20 cellular contexts compared by ENCODE assay signal in the genomic region with DNA sequence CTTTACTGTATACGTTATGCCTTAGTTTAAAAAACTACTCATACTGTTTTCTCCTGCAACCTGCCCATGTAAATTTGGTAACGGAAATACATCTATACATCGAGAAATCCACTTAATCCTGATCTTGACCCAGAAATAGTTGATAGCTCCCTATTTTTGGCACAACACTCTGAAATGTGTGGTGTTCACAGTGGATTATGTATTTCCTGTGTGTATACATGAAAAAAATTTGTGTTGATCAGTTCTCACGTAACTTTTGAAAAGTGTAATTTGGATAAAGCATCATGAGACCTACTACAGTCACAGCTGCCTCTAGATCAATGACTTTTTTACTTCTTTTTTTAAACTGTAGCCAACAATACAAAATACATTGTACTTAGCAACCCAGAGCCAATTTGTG.
A peak's percentile ranks its signal among the peaks of the same experiment; 100 is the strongest.
DNase-seq lines count a peak whose midpoint lies in the region; ATAC-seq and TF ChIP-seq lines count a peak whose summit lies in the region.
"Had no signal": no experiment of that assay in that cellular context is flagged by ENCODE, and none has a peak within 500 bp of the region (broad histone marks: within the 10 kb centered on the region; RNA-seq: fewer than 3 reads in every experiment).

No MANE protein-coding gene starts in this region.

- TF ChIP-seq CTCF in A673 (conservative IDR thresholded peaks at IDR 0.05; ENCODE audit: low read depth, low read length), result no peak
- TF ChIP-seq CTCF in spleen (IDR thresholded peaks at IDR 0.05 in 8 of 11, conservative IDR thresholded peaks at IDR 0.05 in 3 of 11), result no peak

- H3K9me3 ChIP-seq in A673 (ENCODE audit: low read depth, low read length, poor library complexity, severe bottlenecking), result no peaks in the 10 kb centered on the region
- no peaks in the 10 kb centered on the region for H3K9me3 ChIP-seq in CD4-positive, CD25-positive, alpha-beta regulatory T cell (ENCODE audit: control insufficient read depth in 2 of 2, low read length in 2 of 2)
- no peaks in the 10 kb centered on the region for H3K9me3 ChIP-seq in spleen
- H3K9me3 ChIP-seq: heart right ventricle, thyroid gland had no signal

- no peak for TF ChIP-seq POLR2A in spleen (IDR thresholded peaks at IDR 0.05)

- POLR2A ChIA-PET in A673 (lab: Charles Lee; ENCODE audit: low non-redundant PET), result no interaction called here
- POLR2A ChIA-PET in activated CD4-positive, alpha-beta memory T cell treated with anti-CD3 and anti-CD28 coated beads for 36 hours (lab: Charles Lee), result interaction anchor here (0.9 to 4.6 kb wide), 10 partner anchors 9 to 45 kb away, joined by 3 to 44 read pairs (median 7); no protein-coding TSS in a partner anchor

- peaks cover 16 to 30% (median 21%) of the 10 kb centered on the region in 4 donors for H3K4me1 Mint-ChIP-seq in CD4-positive, CD25-positive, alpha-beta regulatory T cell
- peaks cover 32% of the 10 kb centered on the region for H3K4me1 Mint-ChIP-seq in activated CD4-positive, alpha-beta memory T cell treated with anti-CD3 and anti-CD28 coated beads for 36 hours (ENCODE audit: low read depth)
- peaks cover 16 to 23% of the 10 kb centered on the region in 2 donors for H3K4me1 Mint-ChIP-seq in immature natural killer cell

- no peaks in the 10 kb centered on the region for H3K27me3 Mint-ChIP-seq in CD4-positive, CD25-positive, alpha-beta regulatory T cell
- no peaks in the 10 kb centered on the region for H3K27me3 Mint-ChIP-seq in activated CD4-positive, alpha-beta memory T cell treated with anti-CD3 and anti-CD28 coated beads for 36 hours
- H3K27me3 Mint-ChIP-seq in immature natural killer cell (ENCODE audit: low read depth in 3 of 3), result no peaks in the 10 kb centered on the region
- H3K27me3 Mint-ChIP-seq: stimulated activated memory B cell treated with anti-CD40 and anti-IgM and Interleukin-4, amounts not matched to agents 10 μg/mL and 1 μg/mL and 100 μg/mL, for 72 hours had no signal

- BruUV-seq in A673 (replicated peaks; lab: Mats Ljungman, UMichigan), result no TSS peak

- H3K27ac Mint-ChIP-seq in CD4-positive, CD25-positive, alpha-beta regulatory T cell, result peak overlapping the region; percentile 43 to 90 (median 48)
- peak overlapping the region; percentile 86 for H3K27ac Mint-ChIP-seq in activated CD4-positive, alpha-beta memory T cell treated with anti-CD3 and anti-CD28 coated beads for 36 hours
- H3K27ac Mint-ChIP-seq in immature natural killer cell, result peak overlapping the region in 5 of 6 donors; percentile 1 to 78 (median 65)
- H3K27ac Mint-ChIP-seq: stimulated activated memory B cell treated with anti-CD40 and anti-IgM and Interleukin-4, amounts not matched to agents 10 μg/mL and 1 μg/mL and 100 μg/mL, for 72 hours had no signal

- no peaks in the 10 kb centered on the region for H3K9me3 Mint-ChIP-seq in CD4-positive, CD25-positive, alpha-beta regulatory T cell
- H3K9me3 Mint-ChIP-seq in activated CD4-positive, alpha-beta memory T cell treated with anti-CD3 and anti-CD28 coated beads for 36 hours, result no peaks in the 10 kb centered on the region
- H3K9me3 Mint-ChIP-seq in immature natural killer cell, result no peaks in the 10 kb centered on the region
- H3K9me3 Mint-ChIP-seq: stimulated activated memory B cell treated with anti-CD40 and anti-IgM and Interleukin-4, amounts not matched to agents 10 μg/mL and 1 μg/mL and 100 μg/mL, for 72 hours had no signal

- DNase-seq in A673 (ENCODE audit: low spot score) (no peak), immature natural killer cell (no peak), spleen (no peak)
- DNase-seq in CD4-positive, CD25-positive, alpha-beta regulatory T cell, result no peak
- DNase-seq in activated CD4-positive, alpha-beta memory T cell treated with anti-CD3 and anti-CD28 coated beads for 36 hours, result no peak
- no peak for DNase-seq in stimulated activated CD4-positive, alpha-beta T cell treated with anti-CD3 and anti-CD28 coated beads, Interleukin-2, amount 100 ng/mL, for 24 hours
- DNase-seq: activated gamma-delta T cell, aorta, DMS153, GDM1, GOT3, heart right ventricle, left ventricle myocardium superior, NCI-H1417 treated with DMSO at 0.1 percent for 48 hours, NCI-H2171, NCI-H526, thyroid gland had no signal

- H3K27ac ChIP-seq in A673 (ENCODE audit: low read depth, low read length, poor library complexity, severe bottlenecking) (peak overlapping the region; percentile 31), spleen (peak overlapping the region in 2 of 8 donors; percentile 0 to 22)
- H3K27ac ChIP-seq in CD4-positive, CD25-positive, alpha-beta regulatory T cell (ENCODE audit: insufficient read depth, low read length, poor library complexity, severe bottlenecking), result peak overlapping the region; percentile 67
- H3K27ac ChIP-seq: thyroid gland had no signal

- intact Hi-C loops in A673 (cut with micrococcal nuclease; ENCODE audit: unreplicated experiment), result no loop called here
- intact Hi-C loops in activated CD4-positive, alpha-beta memory T cell treated with anti-CD3 and anti-CD28 coated beads for 36 hours (cut with micrococcal nuclease), result loop anchor here (1.0 kb wide), 1 partner anchor 12 kb away; no protein-coding TSS in a partner anchor
- intact Hi-C loops in spleen (cut with DNase I; ENCODE audit: low total_unique reads), result no loop called here

- H3K36me3 Mint-ChIP-seq in CD4-positive, CD25-positive, alpha-beta regulatory T cell, result peaks cover 9% of the 10 kb centered on the region
- peaks cover 17% of the 10 kb centered on the region for H3K36me3 Mint-ChIP-seq in activated CD4-positive, alpha-beta memory T cell treated with anti-CD3 and anti-CD28 coated beads for 36 hours
- peaks cover 6 to 11% (median 8%) of the 10 kb centered on the region in 3 donors for H3K36me3 Mint-ChIP-seq in immature natural killer cell

- H3K4me3 Mint-ChIP-seq in CD4-positive, CD25-positive, alpha-beta regulatory T cell, result peak overlapping the region; percentile 24 to 78 (median 40)
- peak overlapping the region; percentile 43 for H3K4me3 Mint-ChIP-seq in activated CD4-positive, alpha-beta memory T cell treated with anti-CD3 and anti-CD28 coated beads for 36 hours
- peak overlapping the region in 2 of 5 donors; percentile 15 to 56 for H3K4me3 Mint-ChIP-seq in immature natural killer cell
- H3K4me3 Mint-ChIP-seq: stimulated activated memory B cell treated with anti-CD40 and anti-IgM and Interleukin-4, amounts not matched to agents 10 μg/mL and 1 μg/mL and 100 μg/mL, for 72 hours had no signal

- H3K27me3 ChIP-seq in A673 (replicated peaks; ENCODE audit: insufficient read depth, low read depth, low read length, poor library complexity) (no peaks in the 10 kb centered on the region), spleen (replicated peaks in 1 of 7) (no peaks in the 10 kb centered on the region)
- H3K27me3 ChIP-seq in CD4-positive, CD25-positive, alpha-beta regulatory T cell (ENCODE audit: control insufficient read depth, insufficient read depth, low read length), result no peaks in the 10 kb centered on the region
- H3K27me3 ChIP-seq: heart right ventricle, thyroid gland had no signal

- CTCF ChIA-PET in A673 (lab: Charles Lee), result no interaction called here
- CTCF ChIA-PET in activated CD4-positive, alpha-beta memory T cell treated with anti-CD3 and anti-CD28 coated beads for 36 hours (lab: Charles Lee), result interaction anchor here (0.6 kb wide), 1 partner anchor 10 kb away, joined by 4 read pairs; no protein-coding TSS in a partner anchor

- peak in 1 of 2 donors; percentile 14 for ATAC-seq in CD4-positive, CD25-positive, alpha-beta regulatory T cell (ENCODE audit: low read depth in 2 of 2)
- ATAC-seq in GM21360 (IDR thresholded peaks at IDR 0.05; ENCODE audit: unreplicated experiment), result no peak
- ATAC-seq: heart right ventricle; left ventricle myocardium superior; Right ventricle myocardium inferior; stimulated activated memory B cell treated with anti-CD40 and anti-IgM and Interleukin-4, amounts not matched to agents 10 μg/mL and 1 μg/mL and 100 μg/mL, for 72 hours had no signal

- H3K4me1 ChIP-seq in A673 (ENCODE audit: insufficient read depth, low read length, poor library complexity, severe bottlenecking), result peaks cover 3% of the 10 kb centered on the region
- peaks cover 6% of the 10 kb centered on the region for H3K4me1 ChIP-seq in CD4-positive, CD25-positive, alpha-beta regulatory T cell (ENCODE audit: control insufficient read depth, insufficient read depth, low read length, poor library complexity, severe bottlenecking)
- peaks cover 0 to 59% (median 6%) of the 10 kb centered on the region in 6 donors for H3K4me1 ChIP-seq in spleen
- H3K4me1 ChIP-seq: thyroid gland had no signal

- H3K36me3 ChIP-seq in A673 (ENCODE audit: insufficient read depth, low read length, poor library complexity, severe bottlenecking), result no peaks in the 10 kb centered on the region
- no peaks in the 10 kb centered on the region for H3K36me3 ChIP-seq in CD4-positive, CD25-positive, alpha-beta regulatory T cell (ENCODE audit: control insufficient read depth, insufficient read depth, low read length)
- peaks cover 0 to 31% (median 0%) of the 10 kb centered on the region in 6 donors for H3K36me3 ChIP-seq in spleen
- H3K36me3 ChIP-seq: thyroid gland had no signal

- 55 to 92% (median 83%) methylated on average over 4 of the region's 4 CpGs for WGBS in spleen, 5 donors

- H3K4me3 ChIP-seq in A673 (ENCODE audit: low read depth, low read length, poor library complexity, severe bottlenecking) (no peak overlapping the region), spleen (no peak overlapping the region)
- peak overlapping the region; percentile 31 for H3K4me3 ChIP-seq in CD4-positive, CD25-positive, alpha-beta regulatory T cell (ENCODE audit: low read depth, low read length)
- H3K4me3 ChIP-seq: heart right ventricle, thyroid gland had no signal
